ENCODE assay signal across 12 cellular contexts in genomic region chr19:10006335-10006708, GRCh38. TPM values are rescaled to one million over a fixed set of nuclear protein-coding genes. Genes with fewer than 3 reads are reported as not detected.
A peak's percentile ranks its signal among the peaks of the same experiment; 100 is the strongest.
DNase-seq lines count a peak whose midpoint lies in the region; ATAC-seq and TF ChIP-seq lines count a peak whose summit lies in the region.
"Had no signal": no experiment of that assay in that cellular context is flagged by ENCODE, and none has a peak within 500 bp of the region (broad histone marks: within the 10 kb centered on the region; RNA-seq: fewer than 3 reads in every experiment).

No MANE protein-coding gene starts in this region.

- 36% methylated on average over 7 of the region's 7 CpGs for WGBS in esophagus muscularis mucosa
- no CpG with 5 or more reads among the region's 7 CpGs for whole genome bisulfite sequencing in neuronal stem cell (ENCODE audit: extremely low coverage in 2 of 2, insufficient read length in 2 of 2, insufficient replicate concordance in 1 of 2), 2 donors

- no peak overlapping the region for H2BK15ac ChIP-seq in neuronal stem cell (ENCODE audit: low read length)

- H3K18ac ChIP-seq in neuronal stem cell (ENCODE audit: low read length) = no peak overlapping the region

- TF ChIP-seq CTCF in esophagus muscularis mucosa (IDR thresholded peaks at IDR 0.05) (no peak), type B pancreatic cell (conservative IDR thresholded peaks at IDR 0.05) (no peak)

- no peak for TF ChIP-seq EP300 in esophagus muscularis mucosa (IDR thresholded peaks at IDR 0.05)

- no peaks in the 10 kb centered on the region for H3K9me3 ChIP-seq in esophagus muscularis mucosa
- H3K9me3 ChIP-seq in neuronal stem cell (replicated peaks in 1 of 2; ENCODE audit: control insufficient read depth in 2 of 2, insufficient read depth in 1 of 2, low read depth in 1 of 2, low read length in 2 of 2) = peaks cover 0 to 3% of the 10 kb centered on the region in 2 donors
- H3K9me3 ChIP-seq in HAP-1 = no peaks in the 10 kb centered on the region; the same call in 1 of the 2 replicates

- no peak overlapping the region for H4K8ac ChIP-seq in neuronal stem cell (ENCODE audit: low read depth, low read length)

- in situ Hi-C loops in HAP-1 (cut with MboI; ENCODE audit: low sequenced_read_pairs) = no loop called here

- peaks cover 55% of the 10 kb centered on the region for H3K27me3 Mint-ChIP-seq in type B pancreatic cell

- H2AK5ac ChIP-seq in neuronal stem cell (ENCODE audit: low read depth, low read length) = no peak overlapping the region

- no peak overlapping the region for H3K23ac ChIP-seq in neuronal stem cell (ENCODE audit: low read depth, low read length, poor library complexity)

- no peak for TF ChIP-seq POLR2A in esophagus muscularis mucosa (IDR thresholded peaks at IDR 0.05; ENCODE audit: low read depth)

- H2BK5ac ChIP-seq in neuronal stem cell (ENCODE audit: low read length) = no peak overlapping the region

- no peak overlapping the region for H2BK12ac ChIP-seq in neuronal stem cell (ENCODE audit: low read length)

- H3K27me3 ChIP-seq in ACC112 (ENCODE audit: insufficient read depth, low read length) = no peaks in the 10 kb centered on the region
- H3K27me3 ChIP-seq in H7 (ENCODE audit: control insufficient read depth, insufficient read depth, low read length) = peaks cover 22% of the 10 kb centered on the region
- H3K27me3 ChIP-seq in esophagus muscularis mucosa = peaks cover 0 to 100% (median 17%) of the 10 kb centered on the region in 4 donors
- H3K27me3 ChIP-seq in neuronal stem cell (ENCODE audit: control insufficient read depth in 3 of 3, insufficient read depth in 3 of 3, low read depth in 1 of 3, low read length in 3 of 3) = peaks cover 9 to 40% (median 18%) of the 10 kb centered on the region in 3 experiments
- peaks cover 25% of the 10 kb centered on the region for H3K27me3 ChIP-seq in HAP-1 (ENCODE audit: low read depth)

- H3K4me3 ChIP-seq in ACC112 (ENCODE audit: low read depth, low read length) (no peak overlapping the region), H7 (ENCODE audit: insufficient read depth, low read depth, low read length) (no peak overlapping the region), esophagus muscularis mucosa (peak overlapping the region; percentile 19 to 40 (median 30)), neuronal stem cell (ENCODE audit: low read length in 2 of 2) (no peak overlapping the region), HAP-1 (no peak overlapping the region)

- no peak overlapping the region for H3K4ac ChIP-seq in neuronal stem cell (ENCODE audit: low read length)

- no peaks in the 10 kb centered on the region for H3K79me2 ChIP-seq in ACC112 (ENCODE audit: control insufficient read depth, insufficient read depth, low read length, unreplicated experiment)

- H3K4me1 Mint-ChIP-seq in type B pancreatic cell (ENCODE audit: unreplicated experiment) = peaks cover 16% of the 10 kb centered on the region

- H3K27ac ChIP-seq in ACC112 (ENCODE audit: low read depth, low read length) = peak overlapping the region; percentile 95; the same call in 1 of the 2 replicates
- peak overlapping the region; percentile 65 to 81 (median 76) for H3K27ac ChIP-seq in esophagus muscularis mucosa (replicated peaks in 1 of 4)
- no peak overlapping the region for H3K27ac ChIP-seq in neuronal stem cell (replicated peaks; ENCODE audit: low read length)

- no peak overlapping the region for H3K27ac Mint-ChIP-seq in type B pancreatic cell
- H3K27ac Mint-ChIP-seq: T-helper 1 cell treated with Interleukin-12 subunit alpha and Interleukin-12 subunit beta and Interleukin-4 antibody, amounts not matched to agents 30 μg/mL and 1 μg/mL, for 36 hours had no signal

- intact Hi-C loops in esophagus muscularis mucosa (cut with DNase I) = no loop called here

- no peaks in the 10 kb centered on the region for H3K79me1 ChIP-seq in neuronal stem cell (ENCODE audit: low read depth, low read length)

- H3K4me2 ChIP-seq in neuronal stem cell (ENCODE audit: insufficient read depth, low read length, poor library complexity, severe bottlenecking) = no peak overlapping the region

- H3K9ac ChIP-seq in neuronal stem cell (ENCODE audit: low read depth, low read length, poor library complexity) = no peak overlapping the region

- peaks cover 3% of the 10 kb centered on the region for H3K36me3 Mint-ChIP-seq in type B pancreatic cell

- H3K36me3 ChIP-seq in ACC112 (ENCODE audit: insufficient read depth, low read length) (no peaks in the 10 kb centered on the region), H7 (replicated peaks; ENCODE audit: control insufficient read depth, insufficient read depth, low read length) (no peaks in the 10 kb centered on the region), esophagus muscularis mucosa (peaks cover 0 to 21% (median 10%) of the 10 kb centered on the region in 4 donors), neuronal stem cell (replicated peaks in 1 of 2; ENCODE audit: control insufficient read depth in 2 of 2, insufficient read depth in 2 of 2, low read length in 2 of 2) (no peaks in the 10 kb centered on the region), HAP-1 (replicated peaks) (no peaks in the 10 kb centered on the region)

- H3K9me3 Mint-ChIP-seq in type B pancreatic cell = no peaks in the 10 kb centered on the region
- H3K9me3 Mint-ChIP-seq: T-helper 1 cell treated with Interleukin-12 subunit alpha and Interleukin-12 subunit beta and Interleukin-4 antibody, amounts not matched to agents 30 μg/mL and 1 μg/mL, for 36 hours had no signal

- H2AFZ ChIP-seq in ACC112 (ENCODE audit: low read length, unreplicated experiment) = no peak overlapping the region
- H2AFZ ChIP-seq in neuronal stem cell (ENCODE audit: low read length) = no peak overlapping the region

- DNase-seq in H7 (peak; percentile 36), esophagus muscularis mucosa (ENCODE audit: extremely low spot score) (peak; percentile 91), neuronal stem cell (ENCODE audit: low spot score) (no peak), DMS153 (lab: John Stamatoyannopoulos, UW) (no peak), HAP-1 (ENCODE audit: low spot score in 2 of 2) (no peak), type B pancreatic cell (ENCODE audit: extremely low spot score, unreplicated experiment) (no peak)
- DNase-seq: COR-L47, hippocampal formation had no signal

- H3K4me3 Mint-ChIP-seq in type B pancreatic cell = no peak overlapping the region
- H3K4me3 Mint-ChIP-seq: T-helper 1 cell treated with Interleukin-12 subunit alpha and Interleukin-12 subunit beta and Interleukin-4 antibody, amounts not matched to agents 30 μg/mL and 1 μg/mL, for 36 hours had no signal

- H2BK120ac ChIP-seq in neuronal stem cell (ENCODE audit: low read depth, low read length) = no peak overlapping the region

- no peak for ATAC-seq in HG02588 (IDR thresholded peaks at IDR 0.05; ENCODE audit: unreplicated experiment)

- no peak overlapping the region for H4K91ac ChIP-seq in neuronal stem cell (ENCODE audit: low read depth, low read length, poor library complexity)

- H3K4me1 ChIP-seq in ACC112 (ENCODE audit: control insufficient read depth, insufficient read depth, low read length, unreplicated experiment) = peaks cover 32% of the 10 kb centered on the region
- H3K4me1 ChIP-seq in esophagus muscularis mucosa = peaks cover 14 to 79% (median 60%) of the 10 kb centered on the region in 4 donors
- peaks cover 13 to 17% of the 10 kb centered on the region in 2 donors for H3K4me1 ChIP-seq in neuronal stem cell (ENCODE audit: control insufficient read depth in 2 of 2, insufficient read depth in 1 of 2, low read depth in 1 of 2, low read length in 2 of 2)
- H3K4me1 ChIP-seq in HAP-1 = no peaks in the 10 kb centered on the region

- H3K14ac ChIP-seq in neuronal stem cell (ENCODE audit: low read length) = peak overlapping the region; percentile 21

RNA-seq across cellular contexts. Expression of gene COL5A3, which starts 4.0 kb away (rescaled TPM):
- total RNA-seq in H7 (2014; rRNA removed; shearing (Covaris generic)) = 0.62 and 1.4 TPM in 2 replicates
- 10 to 100 TPM; 12.9 to 29.1 (median 19.5) TPM for total RNA-seq in esophagus muscularis mucosa
- polyA plus RNA-seq in neuronal stem cell (2013, experiment 1 of 2) = 0.03 TPM
- polyA plus RNA-seq in neuronal stem cell (2013, experiment 2 of 2) = 0.06 TPM
- 1.1 and 6.2 TPM in 2 replicates for total RNA-seq in type B pancreatic cell (ENCODE audit: low replicate concordance)

RNA-seq across cellular contexts. Expression of gene RDH8, which starts 7.0 kb away (rescaled TPM):
- not detected in 2 replicates for total RNA-seq in H7 (2014; rRNA removed; shearing (Covaris generic))
- total RNA-seq in esophagus muscularis mucosa = not detected
- not detected for polyA plus RNA-seq in neuronal stem cell (2013, experiment 1 of 2)
- not detected for polyA plus RNA-seq in neuronal stem cell (2013, experiment 2 of 2)
- total RNA-seq in type B pancreatic cell (ENCODE audit: low replicate concordance) = not detected in 2 replicates
- total RNA-seq: omental fat pad had no signal

Comparison
In these comparisons a context has a peak if more than half of its experiments do, and no peak if none do; other contexts are left out.
1. H3K4me3 ChIP-seq: peak in esophagus muscularis mucosa (4 of 4); none in ACC112 (single experiment), H7 (single experiment), neuronal stem cell (0 of 2) and HAP-1 (single experiment).
2. DNase-seq: peak in H7 (single experiment) and esophagus muscularis mucosa (single experiment); none in neuronal stem cell (single experiment), DMS153 (single experiment), HAP-1 (0 of 2) and type B pancreatic cell (single experiment).